Comparison of ENCODE assay signal across 1 cellular context in the genomic region with DNA sequence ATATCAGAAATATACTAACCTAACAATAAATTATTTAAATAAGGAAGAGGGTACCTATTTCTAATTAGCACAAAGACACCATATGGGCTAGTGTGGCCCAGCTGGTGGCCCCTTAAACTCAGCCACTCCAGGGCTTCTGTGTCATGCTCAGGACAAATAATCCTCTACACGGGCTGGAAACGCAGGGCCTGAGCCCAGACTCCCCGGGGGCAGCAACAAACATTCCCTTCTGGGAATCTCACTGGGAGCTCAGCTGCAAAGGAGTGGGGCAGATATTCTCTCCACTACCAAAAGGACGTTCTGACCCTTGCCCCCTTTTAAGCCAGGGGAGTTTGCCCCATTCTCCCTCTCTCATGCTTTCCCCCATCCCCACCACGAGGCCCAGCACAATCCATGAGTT.
TF ChIP-seq lines count a peak whose summit lies in the region.

No MANE protein-coding gene starts in this region.

TF ChIP-seq in H1, 55 proteins besides CTCF, POLR2A, EP300 and RAD21:
- TF ChIP-seq JUN (IDR thresholded peaks at IDR 0.05; ENCODE audit: low read depth, low read length) = no peak
- TF ChIP-seq KDM5A (IDR thresholded peaks at IDR 0.05; ENCODE audit: low read length) = no peak
- TF ChIP-seq RXRA (IDR thresholded peaks at IDR 0.05; ENCODE audit: insufficient read depth, low read depth, low read length) = no peak
- TF ChIP-seq EGR1 (IDR thresholded peaks at IDR 0.05; ENCODE audit: borderline replicate concordance, low read depth, low read length) = no peak
- no peak for TF ChIP-seq TAF1 (IDR thresholded peaks at IDR 0.05; ENCODE audit: low read depth, low read length)
- no peak for TF ChIP-seq KDM4A (IDR thresholded peaks at IDR 0.05; ENCODE audit: low read depth, low read length, severe bottlenecking)
